ENCODE assay signal across 21 cellular contexts in genomic region chr2:241208058-241208457, GRCh38. TPM values are rescaled to one million over a fixed set of nuclear protein-coding genes. Genes with fewer than 3 reads are reported as not detected.
DNase-seq lines count a peak whose midpoint lies in the region; ATAC-seq and TF ChIP-seq lines count a peak whose summit lies in the region.
"Had no signal": no experiment of that assay in that cellular context is flagged by ENCODE, and none has a peak within 500 bp of the region (broad histone marks: within the 10 kb centered on the region; RNA-seq: fewer than 3 reads in every experiment).

No MANE protein-coding gene starts in this region.

- no peak for DNase-seq in T-helper 2 cell treated with Interferon-gamma antibody and Interleukin-4, amounts not matched to agents 5 μg/mL and 100 μg/mL, for 36 hours (ENCODE audit: low spot score)
- DNase-seq in T-helper 2 cell (no peak), hippocampal formation (lab: John Stamatoyannopoulos, UW) (peak; percentile 13 to 18), neural crest cell (ENCODE audit: low read depth, low spot score) (no peak), tibial nerve (ENCODE audit: low spot score in 2 of 2) (no peak), NCI-H446 (lab: John Stamatoyannopoulos, UW) (no peak), T-cell (no peak)
- DNase-seq: DMS53, GDM1, NCI-H1092, NCI-H1436 treated with DMSO at 0.1 percent for 48 hours, NCI-H1930, NCI-H2227 treated with DMSO at 0.1 percent for 48 hours, NCI-H510A treated with DMSO at 0.1 percent for 48 hours, NCI-H748 treated with DMSO at 0.1 percent for 48 hours, PC-9 had no signal

- H3K27ac ChIP-seq in tibial nerve = no peak overlapping the region
- H3K27ac ChIP-seq: 22Rv1, PC-9, RWPE1 had no signal

- no peaks in the 10 kb centered on the region for H3K36me3 Mint-ChIP-seq in T-helper 2 cell treated with Interferon-gamma antibody and Interleukin-4, amounts not matched to agents 5 μg/mL and 100 μg/mL, for 36 hours (ENCODE audit: low read depth)
- H3K36me3 Mint-ChIP-seq in neural crest cell (ENCODE audit: low read depth) (no peaks in the 10 kb centered on the region), T-cell (no peaks in the 10 kb centered on the region)

- H3K27me3 ChIP-seq in tibial nerve = no peaks in the 10 kb centered on the region

- POLR2A ChIA-PET in T-cell (lab: Charles Lee) = no interaction called here

- no peak overlapping the region for H3K4me3 Mint-ChIP-seq in T-helper 2 cell treated with Interferon-gamma antibody and Interleukin-4, amounts not matched to agents 5 μg/mL and 100 μg/mL, for 36 hours
- no peak overlapping the region for H3K4me3 Mint-ChIP-seq in neural crest cell
- no peak overlapping the region for H3K4me3 Mint-ChIP-seq in T-cell

- WGBS in tibial nerve, 2 donors = 64 to 65% methylated on average over 6 of the region's 6 CpGs

- H3K4me1 ChIP-seq in tibial nerve = no peaks in the 10 kb centered on the region

- no peak for TF ChIP-seq POLR2A in tibial nerve (IDR thresholded peaks at IDR 0.05)

- CTCF ChIA-PET in T-cell (lab: Charles Lee) = no interaction called here

- TF ChIP-seq EP300 in tibial nerve (IDR thresholded peaks at IDR 0.05) = no peak

- no peaks in the 10 kb centered on the region for H3K4me1 Mint-ChIP-seq in T-helper 2 cell treated with Interferon-gamma antibody and Interleukin-4, amounts not matched to agents 5 μg/mL and 100 μg/mL, for 36 hours (ENCODE audit: low read depth)
- H3K4me1 Mint-ChIP-seq in neural crest cell = no peaks in the 10 kb centered on the region
- no peaks in the 10 kb centered on the region for H3K4me1 Mint-ChIP-seq in T-cell

- H3K36me3 ChIP-seq in tibial nerve = no peaks in the 10 kb centered on the region

- H3K9me3 ChIP-seq in tibial nerve = no peaks in the 10 kb centered on the region

- H3K27ac Mint-ChIP-seq in T-helper 2 cell treated with Interferon-gamma antibody and Interleukin-4, amounts not matched to agents 5 μg/mL and 100 μg/mL, for 36 hours = peak overlapping the region; percentile 1
- H3K27ac Mint-ChIP-seq in neural crest cell (ENCODE audit: unreplicated experiment) (peak overlapping the region; percentile 62), T-cell (no peak overlapping the region)

- H3K9me3 Mint-ChIP-seq in T-helper 2 cell treated with Interferon-gamma antibody and Interleukin-4, amounts not matched to agents 5 μg/mL and 100 μg/mL, for 36 hours = no peaks in the 10 kb centered on the region
- H3K9me3 Mint-ChIP-seq in neural crest cell (no peaks in the 10 kb centered on the region), T-cell (no peaks in the 10 kb centered on the region)

- no peaks in the 10 kb centered on the region for H3K27me3 Mint-ChIP-seq in T-helper 2 cell treated with Interferon-gamma antibody and Interleukin-4, amounts not matched to agents 5 μg/mL and 100 μg/mL, for 36 hours (ENCODE audit: low read depth)
- H3K27me3 Mint-ChIP-seq in neural crest cell (ENCODE audit: low read depth) = peaks cover 2% of the 10 kb centered on the region
- no peaks in the 10 kb centered on the region for H3K27me3 Mint-ChIP-seq in T-cell

- TF ChIP-seq CTCF in neural crest cell (conservative IDR thresholded peaks at IDR 0.05) = no peak
- TF ChIP-seq CTCF in tibial nerve (IDR thresholded peaks at IDR 0.05) = no peak

- no peak for ATAC-seq in HG02885 (IDR thresholded peaks at IDR 0.05; ENCODE audit: poor library complexity, unreplicated experiment)
- ATAC-seq in T-cell (replicated peaks in 1 of 4) = no peak
- ATAC-seq: K562, SK-N-SH treated with all-trans-retinoic acid at 6 μM for 48 hours had no signal

- no peak overlapping the region for H3K4me3 ChIP-seq in tibial nerve
- H3K4me3 ChIP-seq: K562, PC-9 had no signal

RNA-seq across cellular contexts. Expression of gene ANO7, which starts 19.6 kb away (rescaled TPM):
- total RNA-seq in neural crest cell = 3.2 TPM in 2 replicates
- 1 to 10 TPM in 1 of 4 donors, under 1 TPM in 3; 0.42 to 1.2 (median 0.51) TPM for total RNA-seq in tibial nerve
- total RNA-seq in T-cell = under 1 TPM in 3 of 5 donors, not detected in 2; 0.53 to 0.60 (median 0.53) TPM

RNA-seq across cellular contexts. Expression of gene PPP1R7, which starts 57.8 kb away (rescaled TPM):
- total RNA-seq in neural crest cell (53.2 and 59.0 TPM in 2 replicates), tibial nerve (10 to 100 TPM; 29.5 to 53.8 (median 38.1) TPM), T-cell (10 to 100 TPM; 46.6 to 61.2 (median 53.8) TPM)

RNA-seq across cellular contexts. Expression of gene PASK, which starts 58.8 kb away (rescaled TPM):
- total RNA-seq in neural crest cell (64.2 and 71.3 TPM in 2 replicates), tibial nerve (1 to 10 TPM; 4.1 to 8.1 (median 5.9) TPM), T-cell (100 to 1,000 TPM in 4 of 5 donors, 10 to 100 TPM in 1; 80.5 to 272 (median 167) TPM)

Comparison
In these comparisons a context has a peak if more than half of its experiments do, and no peak if none do; other contexts are left out.
1. DNase-seq: peak in hippocampal formation (2 of 2); none in T-helper 2 cell treated with Interferon-gamma antibody and Interleukin-4, amounts not matched to agents 5 μg/mL and 100 μg/mL, for 36 hours (single experiment), T-helper 2 cell (0 of 5), neural crest cell (single experiment), tibial nerve (0 of 2), NCI-H446 (0 of 2) and T-cell (0 of 34).
2. H3K27ac Mint-ChIP-seq: peak in T-helper 2 cell treated with Interferon-gamma antibody and Interleukin-4, amounts not matched to agents 5 μg/mL and 100 μg/mL, for 36 hours (single experiment) and neural crest cell (single experiment); none in T-cell (0 of 2).